Comparison of ENCODE assay signal across 18 cellular contexts in the genomic region with DNA sequence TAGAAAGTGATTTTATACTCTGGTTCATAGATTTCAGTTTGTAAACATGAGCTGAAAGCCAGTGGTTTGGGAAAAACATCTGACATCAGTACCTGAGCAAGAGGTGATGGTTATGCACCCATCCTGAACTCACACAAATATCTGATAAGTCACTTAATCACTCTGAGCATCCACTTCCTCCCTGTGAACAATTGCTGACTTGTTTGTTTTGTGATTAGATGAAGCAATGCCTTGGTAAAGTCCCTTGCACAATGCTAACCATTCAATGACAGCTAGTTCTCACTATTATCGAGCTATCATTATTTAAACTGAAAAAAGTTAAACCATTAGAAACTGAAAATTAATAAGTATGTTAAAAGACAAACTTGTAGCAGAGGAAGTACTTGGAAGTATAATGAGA.
DNase-seq lines count a peak whose midpoint lies in the region; ATAC-seq and TF ChIP-seq lines count a peak whose summit lies in the region.
"Had no signal": no experiment of that assay in that cellular context is flagged by ENCODE, and none has a peak within 500 bp of the region (broad histone marks: within the 10 kb centered on the region; RNA-seq: fewer than 3 reads in every experiment).

No MANE protein-coding gene starts in this region.

- DNase-seq in DMS53 treated with DMSO at 0.1 percent for 48 hours (lab: John Stamatoyannopoulos, UW; ENCODE audit: unreplicated experiment): peak; percentile 27
- peak; percentile 32 for DNase-seq in HT1080 (ENCODE audit: low read depth)
- peak; percentile 40 for DNase-seq in epithelial cell of prostate (ENCODE audit: low read depth, low spot score)
- no peak for DNase-seq in 8988T
- DNase-seq in activated T-helper 1 cell treated with anti-CD3 and anti-CD28 coated beads, Interleukin-12 subunit alpha, Interleukin-12 subunit beta, Interleukin-2, Interleukin-4 antibody, amounts not matched to agents 30 ng/mL and 10 ng/mL and 1 ng/mL, durations not matched to agents 14 hours and 24 hours and 36 hours (ENCODE audit: low spot score): no peak
- no peak for DNase-seq in globus pallidus (ENCODE audit: low spot score)
- no peak for DNase-seq in CD8-positive, alpha-beta T cell
- DNase-seq: activated naive CD4-positive, alpha-beta T cell treated with anti-CD3 and anti-CD28 coated beads for 36 hours; AML-193; HCEC 1CT; Kasumi-1; NCI-H1092 treated with DMSO at 0.1 percent for 48 hours; NCI-H2171; RPMI8226; testis had no signal

- H3K36me3 Mint-ChIP-seq in activated T-helper 1 cell treated with anti-CD3 and anti-CD28 coated beads, Interleukin-12 subunit alpha, Interleukin-12 subunit beta, Interleukin-2, Interleukin-4 antibody, amounts not matched to agents 30 ng/mL and 10 ng/mL and 1 ng/mL, durations not matched to agents 14 hours and 24 hours and 36 hours (ENCODE audit: low read depth): no peaks in the 10 kb centered on the region
- no peaks in the 10 kb centered on the region for H3K36me3 Mint-ChIP-seq in CD8-positive, alpha-beta T cell

- H3K27ac ChIP-seq in epithelial cell of prostate: no peak overlapping the region
- H3K27ac ChIP-seq in CD8-positive, alpha-beta T cell (ENCODE audit: low read depth, low read length): no peak overlapping the region
- H3K27ac ChIP-seq: right atrium auricular region, testis had no signal

- H3K4me3 Mint-ChIP-seq in activated T-helper 1 cell treated with anti-CD3 and anti-CD28 coated beads, Interleukin-12 subunit alpha, Interleukin-12 subunit beta, Interleukin-2, Interleukin-4 antibody, amounts not matched to agents 30 ng/mL and 10 ng/mL and 1 ng/mL, durations not matched to agents 14 hours and 24 hours and 36 hours: no peak overlapping the region
- H3K4me3 Mint-ChIP-seq in CD8-positive, alpha-beta T cell: no peak overlapping the region
- H3K4me3 Mint-ChIP-seq: activated naive CD4-positive, alpha-beta T cell treated with anti-CD3 and anti-CD28 coated beads for 36 hours had no signal

- no peak overlapping the region for H3K4me3 ChIP-seq in CD8-positive, alpha-beta T cell (ENCODE audit: low read depth, low read length)
- H3K4me3 ChIP-seq: right atrium auricular region, testis had no signal

- intact Hi-C loops in activated T-helper 1 cell treated with anti-CD3 and anti-CD28 coated beads, Interleukin-12 subunit alpha, Interleukin-12 subunit beta, Interleukin-2, Interleukin-4 antibody, amounts not matched to agents 30 ng/mL and 10 ng/mL and 1 ng/mL, durations not matched to agents 14 hours and 24 hours and 36 hours (cut with micrococcal nuclease): no loop called here
- intact Hi-C loops in CD8-positive, alpha-beta T cell (cut with DNase I, micrococcal nuclease): no loop called here

- CTCF ChIA-PET in CD8-positive, alpha-beta T cell (lab: Charles Lee): no interaction called here

- no peaks in the 10 kb centered on the region for H3K9me3 Mint-ChIP-seq in activated T-helper 1 cell treated with anti-CD3 and anti-CD28 coated beads, Interleukin-12 subunit alpha, Interleukin-12 subunit beta, Interleukin-2, Interleukin-4 antibody, amounts not matched to agents 30 ng/mL and 10 ng/mL and 1 ng/mL, durations not matched to agents 14 hours and 24 hours and 36 hours
- H3K9me3 Mint-ChIP-seq in CD8-positive, alpha-beta T cell: peaks cover 4% of the 10 kb centered on the region

- no peaks in the 10 kb centered on the region for H3K27me3 Mint-ChIP-seq in activated T-helper 1 cell treated with anti-CD3 and anti-CD28 coated beads, Interleukin-12 subunit alpha, Interleukin-12 subunit beta, Interleukin-2, Interleukin-4 antibody, amounts not matched to agents 30 ng/mL and 10 ng/mL and 1 ng/mL, durations not matched to agents 14 hours and 24 hours and 36 hours (ENCODE audit: insufficient read depth)
- no peaks in the 10 kb centered on the region for H3K27me3 Mint-ChIP-seq in CD8-positive, alpha-beta T cell (ENCODE audit: low read depth)

- H3K27me3 ChIP-seq in CD8-positive, alpha-beta T cell (ENCODE audit: insufficient read depth, low read length): no peaks in the 10 kb centered on the region
- H3K27me3 ChIP-seq: right atrium auricular region, testis had no signal

- TF ChIP-seq CTCF in CD8-positive, alpha-beta T cell (IDR thresholded peaks at IDR 0.05): no peak

- ATAC-seq in GM19397 (IDR thresholded peaks at IDR 0.05; ENCODE audit: unreplicated experiment): peak; percentile 56
- ATAC-seq in CD8-positive, alpha-beta T cell: no peak
- ATAC-seq: left lobe of liver had no signal

- H3K4me1 Mint-ChIP-seq in activated T-helper 1 cell treated with anti-CD3 and anti-CD28 coated beads, Interleukin-12 subunit alpha, Interleukin-12 subunit beta, Interleukin-2, Interleukin-4 antibody, amounts not matched to agents 30 ng/mL and 10 ng/mL and 1 ng/mL, durations not matched to agents 14 hours and 24 hours and 36 hours (ENCODE audit: low read depth): no peaks in the 10 kb centered on the region
- no peaks in the 10 kb centered on the region for H3K4me1 Mint-ChIP-seq in CD8-positive, alpha-beta T cell (ENCODE audit: low read depth)

- H3K27ac Mint-ChIP-seq in activated T-helper 1 cell treated with anti-CD3 and anti-CD28 coated beads, Interleukin-12 subunit alpha, Interleukin-12 subunit beta, Interleukin-2, Interleukin-4 antibody, amounts not matched to agents 30 ng/mL and 10 ng/mL and 1 ng/mL, durations not matched to agents 14 hours and 24 hours and 36 hours: no peak overlapping the region
- no peak overlapping the region for H3K27ac Mint-ChIP-seq in CD8-positive, alpha-beta T cell
- H3K27ac Mint-ChIP-seq: activated naive CD4-positive, alpha-beta T cell treated with anti-CD3 and anti-CD28 coated beads for 36 hours had no signal

- no peaks in the 10 kb centered on the region for H3K9me3 ChIP-seq in CD8-positive, alpha-beta T cell (ENCODE audit: low read length)
- H3K9me3 ChIP-seq: right atrium auricular region, testis had no signal

- POLR2A ChIA-PET in CD8-positive, alpha-beta T cell (lab: Charles Lee): no interaction called here

- H3K4me1 ChIP-seq in CD8-positive, alpha-beta T cell (ENCODE audit: insufficient read depth, low read length): no peaks in the 10 kb centered on the region
- H3K4me1 ChIP-seq: right atrium auricular region, testis had no signal

- H3K36me3 ChIP-seq in CD8-positive, alpha-beta T cell (ENCODE audit: insufficient read depth, low read length): no peaks in the 10 kb centered on the region
- H3K36me3 ChIP-seq: right atrium auricular region had no signal

Comparison
In these comparisons a context has a peak if more than half of its experiments do, and no peak if none do; other contexts are left out.
1. DNase-seq: peak in DMS53 treated with DMSO at 0.1 percent for 48 hours (single experiment), HT1080 (single experiment) and epithelial cell of prostate (single experiment); none in 8988T (single experiment), activated T-helper 1 cell treated with anti-CD3 and anti-CD28 coated beads, Interleukin-12 subunit alpha, Interleukin-12 subunit beta, Interleukin-2, Interleukin-4 antibody, amounts not matched to agents 30 ng/mL and 10 ng/mL and 1 ng/mL, durations not matched to agents 14 hours and 24 hours and 36 hours (single experiment), globus pallidus (single experiment) and CD8-positive, alpha-beta T cell (0 of 7).